1 cellular context compared by ENCODE assay signal in the genomic region with DNA sequence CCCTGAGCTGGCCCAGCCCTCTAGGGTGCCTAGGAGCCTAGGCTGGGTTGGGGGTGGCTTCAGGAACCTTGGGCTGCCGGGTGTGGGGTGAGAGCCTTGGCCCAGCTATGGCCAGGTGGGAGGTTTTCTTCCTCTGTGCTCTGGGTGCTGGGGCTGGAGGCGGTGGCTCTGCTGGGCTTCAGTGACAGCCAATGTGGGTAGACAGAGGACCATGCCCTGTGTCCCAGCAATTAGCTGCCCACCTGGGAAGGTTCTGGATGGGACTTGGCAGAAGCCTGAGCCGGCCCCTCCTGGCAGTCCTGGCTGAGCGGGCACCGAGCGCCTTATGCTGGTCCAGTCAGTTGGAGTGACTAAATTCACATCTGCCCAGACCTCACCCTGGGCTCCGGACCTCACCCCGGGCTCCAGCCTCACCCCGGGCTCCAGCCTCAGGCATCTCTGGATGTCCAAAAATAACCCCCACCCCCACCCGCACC.
TF ChIP-seq lines count a peak whose summit lies in the region.

No MANE protein-coding gene starts in this region.

TF ChIP-seq in SK-N-SH treated with all-trans-retinoic acid at 6 μM for 48 hours, 23 proteins besides CTCF, POLR2A, EP300 and RAD21 (continued from another document):
- TF ChIP-seq, protein P1, sequence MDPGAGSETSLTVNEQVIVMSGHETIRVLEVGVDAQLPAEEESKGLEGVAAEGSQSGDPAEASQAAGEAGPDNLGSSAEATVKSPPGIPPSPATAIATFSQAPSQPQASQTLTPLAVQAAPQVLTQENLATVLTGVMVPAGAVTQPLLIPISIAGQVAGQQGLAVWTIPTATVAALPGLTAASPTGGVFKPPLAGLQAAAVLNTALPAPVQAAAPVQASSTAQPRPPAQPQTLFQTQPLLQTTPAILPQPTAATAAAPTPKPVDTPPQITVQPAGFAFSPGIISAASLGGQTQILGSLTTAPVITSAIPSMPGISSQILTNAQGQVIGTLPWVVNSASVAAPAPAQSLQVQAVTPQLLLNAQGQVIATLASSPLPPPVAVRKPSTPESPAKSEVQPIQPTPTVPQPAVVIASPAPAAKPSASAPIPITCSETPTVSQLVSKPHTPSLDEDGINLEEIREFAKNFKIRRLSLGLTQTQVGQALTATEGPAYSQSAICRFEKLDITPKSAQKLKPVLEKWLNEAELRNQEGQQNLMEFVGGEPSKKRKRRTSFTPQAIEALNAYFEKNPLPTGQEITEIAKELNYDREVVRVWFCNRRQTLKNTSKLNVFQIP (CRISPR knock-in tag; IDR thresholded peaks at IDR 0.05; ENCODE audit: borderline replicate concordance, low read depth): no peak
- TF ChIP-seq ZNF8 (CRISPR knock-in tag; IDR thresholded peaks at IDR 0.05) (no peak), ARNTL (CRISPR knock-in tag; IDR thresholded peaks at IDR 0.05; ENCODE audit: borderline replicate concordance, low read depth) (no peak), SNAI2 (CRISPR knock-in tag; IDR thresholded peaks at IDR 0.05) (no peak), TCF4 (CRISPR knock-in tag; IDR thresholded peaks at IDR 0.05; ENCODE audit: borderline replicate concordance) (no peak), TOX (CRISPR knock-in tag; IDR thresholded peaks at IDR 0.05; ENCODE audit: borderline replicate concordance) (no peak)
- TF ChIP-seq, protein P2, sequence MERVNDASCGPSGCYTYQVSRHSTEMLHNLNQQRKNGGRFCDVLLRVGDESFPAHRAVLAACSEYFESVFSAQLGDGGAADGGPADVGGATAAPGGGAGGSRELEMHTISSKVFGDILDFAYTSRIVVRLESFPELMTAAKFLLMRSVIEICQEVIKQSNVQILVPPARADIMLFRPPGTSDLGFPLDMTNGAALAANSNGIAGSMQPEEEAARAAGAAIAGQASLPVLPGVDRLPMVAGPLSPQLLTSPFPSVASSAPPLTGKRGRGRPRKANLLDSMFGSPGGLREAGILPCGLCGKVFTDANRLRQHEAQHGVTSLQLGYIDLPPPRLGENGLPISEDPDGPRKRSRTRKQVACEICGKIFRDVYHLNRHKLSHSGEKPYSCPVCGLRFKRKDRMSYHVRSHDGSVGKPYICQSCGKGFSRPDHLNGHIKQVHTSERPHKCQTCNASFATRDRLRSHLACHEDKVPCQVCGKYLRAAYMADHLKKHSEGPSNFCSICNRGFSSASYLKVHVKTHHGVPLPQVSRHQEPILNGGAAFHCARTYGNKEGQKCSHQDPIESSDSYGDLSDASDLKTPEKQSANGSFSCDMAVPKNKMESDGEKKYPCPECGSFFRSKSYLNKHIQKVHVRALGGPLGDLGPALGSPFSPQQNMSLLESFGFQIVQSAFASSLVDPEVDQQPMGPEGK (CRISPR knock-in tag; IDR thresholded peaks at IDR 0.05; ENCODE audit: borderline replicate concordance): no peak
- TF ChIP-seq, protein P3, sequence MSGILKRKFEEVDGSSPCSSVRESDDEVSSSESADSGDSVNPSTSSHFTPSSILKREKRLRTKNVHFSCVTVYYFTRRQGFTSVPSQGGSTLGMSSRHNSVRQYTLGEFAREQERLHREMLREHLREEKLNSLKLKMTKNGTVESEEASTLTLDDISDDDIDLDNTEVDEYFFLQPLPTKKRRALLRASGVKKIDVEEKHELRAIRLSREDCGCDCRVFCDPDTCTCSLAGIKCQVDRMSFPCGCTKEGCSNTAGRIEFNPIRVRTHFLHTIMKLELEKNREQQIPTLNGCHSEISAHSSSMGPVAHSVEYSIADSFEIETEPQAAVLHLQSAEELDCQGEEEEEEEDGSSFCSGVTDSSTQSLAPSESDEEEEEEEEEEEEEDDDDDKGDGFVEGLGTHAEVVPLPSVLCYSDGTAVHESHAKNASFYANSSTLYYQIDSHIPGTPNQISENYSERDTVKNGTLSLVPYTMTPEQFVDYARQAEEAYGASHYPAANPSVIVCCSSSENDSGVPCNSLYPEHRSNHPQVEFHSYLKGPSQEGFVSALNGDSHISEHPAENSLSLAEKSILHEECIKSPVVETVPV (CRISPR knock-in tag; IDR thresholded peaks at IDR 0.05): no peak
